In genomic region chr1:47129489-47130225, GRCh38 we compare ENCODE assay signal across 11 cellular contexts. TPM values are rescaled to one million over a fixed set of nuclear protein-coding genes. Genes with fewer than 3 reads are reported as not detected.
"Had no signal": no experiment of that assay in that cellular context is flagged by ENCODE, and none has a peak within 500 bp of the region (broad histone marks: within the 10 kb centered on the region; RNA-seq: fewer than 3 reads in every experiment).

No MANE protein-coding gene starts in this region.

RNA-seq across cellular contexts. Expression of gene CYP4A22, which starts 7.6 kb away (rescaled TPM):
- total RNA-seq: epithelial cell of proximal tubule, frontal cortex, left ventricle myocardium inferior, mononuclear cell, natural killer cell, pulmonary artery endothelial cell, smooth muscle cell, suprapubic skin, transverse colon, urinary bladder had no signal
- polyA plus RNA-seq: neural cell, smooth muscle cell, urinary bladder had no signal
